Comparison of ENCODE assay signal across 1 cellular context in the genomic region with DNA sequence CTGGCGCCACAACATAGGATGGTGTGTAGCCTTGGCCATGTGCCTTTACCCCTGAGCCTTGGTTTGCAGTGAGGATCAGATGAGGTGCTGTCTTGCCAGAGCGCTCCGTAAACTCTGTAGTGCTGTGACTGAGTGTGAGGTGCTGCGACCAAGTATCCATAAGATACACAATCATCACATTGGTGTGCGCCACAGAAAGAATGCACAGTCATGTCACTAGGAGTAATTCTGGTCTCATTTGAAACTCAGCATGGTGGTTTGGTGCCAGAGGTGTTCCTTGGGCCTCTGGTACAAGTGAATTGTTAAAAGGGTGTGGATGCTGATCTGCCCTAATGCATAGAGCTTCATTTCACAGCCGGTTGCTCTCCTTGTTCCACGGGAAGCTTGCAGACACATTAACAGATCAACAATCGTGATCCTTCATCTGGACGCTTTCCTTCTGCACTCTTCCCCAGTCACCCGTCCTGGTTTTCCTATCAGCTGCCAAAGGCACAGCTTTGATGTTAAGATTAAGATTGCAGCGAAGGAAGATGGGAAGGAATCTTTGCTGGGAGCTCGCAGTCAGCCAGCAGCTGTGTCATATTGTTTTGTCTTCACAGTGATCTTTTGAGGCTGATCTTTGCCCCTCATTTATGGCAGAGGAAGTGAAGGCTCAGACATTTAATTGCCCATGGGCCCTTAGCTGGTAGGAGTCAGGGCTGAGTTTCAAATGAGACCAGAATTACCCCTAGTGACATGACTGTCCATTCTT.
TF ChIP-seq lines count a peak whose summit lies in the region.

No MANE protein-coding gene starts in this region.

TF ChIP-seq in K562, 482 proteins besides CTCF, POLR2A, EP300 and RAD21 (continued from another document and continues in another):
- TF ChIP-seq ATF1 (CRISPR knock-in tag; IDR thresholded peaks at IDR 0.05) (no peak), ATF1 (tag; IDR thresholded peaks at IDR 0.05) (no peak), L3MBTL2 (IDR thresholded peaks at IDR 0.05) (no peak), FOXK2 (conservative IDR thresholded peaks at IDR 0.05 in 1 of 2, IDR thresholded peaks at IDR 0.05 in 1 of 2; ENCODE audit: low read depth in 2 of 2) (no peak), ZNF668 (CRISPR knock-in tag; IDR thresholded peaks at IDR 0.05) (no peak), PHF20 (IDR thresholded peaks at IDR 0.05; ENCODE audit: partially characterized antibody) (no peak), FOXA3 (CRISPR knock-in tag; conservative IDR thresholded peaks at IDR 0.05 in 1 of 2, IDR thresholded peaks at IDR 0.05 in 1 of 2) (no peak), HNRNPUL1 (IDR thresholded peaks at IDR 0.05; ENCODE audit: low read length) (no peak), ZNF316 (IDR thresholded peaks at IDR 0.05) (peak; percentile 79), SPI1 (IDR thresholded peaks at IDR 0.05; ENCODE audit: borderline replicate concordance, low read depth, low read length) (no peak), MAFF (IDR thresholded peaks at IDR 0.05; ENCODE audit: low read length) (peak; percentile 37), NFE2 (IDR thresholded peaks at IDR 0.05; ENCODE audit: low read depth) (peak; percentile 84), POU5F1 (IDR thresholded peaks at IDR 0.05; ENCODE audit: borderline replicate concordance, low read depth, low read length, partially characterized antibody) (no peak), ARID1B (IDR thresholded peaks at IDR 0.05) (0 out of 2 replicates have a peak, but pooled peaks have one; percentile 24), ETS2 (tag; IDR thresholded peaks at IDR 0.05; ENCODE audit: borderline replicate concordance, poor library complexity, severe bottlenecking) (no peak), ESRRB (CRISPR knock-in tag; IDR thresholded peaks at IDR 0.05; ENCODE audit: borderline replicate concordance) (no peak), RCOR1 (IDR thresholded peaks at IDR 0.05; ENCODE audit: borderline replicate concordance in 1 of 2, low read depth in 2 of 2, low read length in 2 of 2) (peak in 1 of 2 experiments; percentile 56; a peak in 1 of 4 replicates), ZBTB17 (CRISPR knock-in tag; IDR thresholded peaks at IDR 0.05) (no peak), CBFA2T3 (IDR thresholded peaks at IDR 0.05) (peak; percentile 68), POLR2H (tag; IDR thresholded peaks at IDR 0.05; ENCODE audit: low read depth) (no peak), CBFA2T2 (conservative IDR thresholded peaks at IDR 0.05) (peak; percentile 53), HDAC1 (IDR thresholded peaks at IDR 0.05) (no peak), FOXK1 (CRISPR knock-in tag; IDR thresholded peaks at IDR 0.05; ENCODE audit: borderline replicate concordance) (no peak), SMC3 (conservative IDR thresholded peaks at IDR 0.05; ENCODE audit: insufficient read depth, low read depth, low read length) (no peak), ZNF197 (CRISPR knock-in tag; IDR thresholded peaks at IDR 0.05; ENCODE audit: low read depth) (no peak), KDM4B (IDR thresholded peaks at IDR 0.05; ENCODE audit: borderline replicate concordance in 2 of 2, low read depth in 1 of 2) (no peak), STAT5A (IDR thresholded peaks at IDR 0.05; ENCODE audit: borderline replicate concordance, low read length) (no peak), SMAD4 (CRISPR knock-in tag; conservative IDR thresholded peaks at IDR 0.05) (peak; percentile 90)
- TF ChIP-seq, protein P1, sequence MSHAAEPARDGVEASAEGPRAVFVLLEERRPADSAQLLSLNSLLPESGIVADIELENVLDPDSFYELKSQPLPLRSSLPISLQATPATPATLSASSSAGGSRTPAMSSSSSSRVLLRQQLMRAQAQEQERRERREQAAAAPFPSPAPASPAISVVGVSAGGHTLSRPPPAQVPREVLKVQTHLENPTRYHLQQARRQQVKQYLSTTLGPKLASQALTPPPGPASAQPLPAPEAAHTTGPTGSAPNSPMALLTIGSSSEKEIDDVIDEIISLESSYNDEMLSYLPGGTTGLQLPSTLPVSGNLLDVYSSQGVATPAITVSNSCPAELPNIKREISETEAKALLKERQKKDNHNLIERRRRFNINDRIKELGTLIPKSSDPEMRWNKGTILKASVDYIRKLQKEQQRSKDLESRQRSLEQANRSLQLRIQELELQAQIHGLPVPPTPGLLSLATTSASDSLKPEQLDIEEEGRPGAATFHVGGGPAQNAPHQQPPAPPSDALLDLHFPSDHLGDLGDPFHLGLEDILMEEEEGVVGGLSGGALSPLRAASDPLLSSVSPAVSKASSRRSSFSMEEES (CRISPR knock-in tag; IDR thresholded peaks at IDR 0.05) = no peak
- TF ChIP-seq, protein P2, sequence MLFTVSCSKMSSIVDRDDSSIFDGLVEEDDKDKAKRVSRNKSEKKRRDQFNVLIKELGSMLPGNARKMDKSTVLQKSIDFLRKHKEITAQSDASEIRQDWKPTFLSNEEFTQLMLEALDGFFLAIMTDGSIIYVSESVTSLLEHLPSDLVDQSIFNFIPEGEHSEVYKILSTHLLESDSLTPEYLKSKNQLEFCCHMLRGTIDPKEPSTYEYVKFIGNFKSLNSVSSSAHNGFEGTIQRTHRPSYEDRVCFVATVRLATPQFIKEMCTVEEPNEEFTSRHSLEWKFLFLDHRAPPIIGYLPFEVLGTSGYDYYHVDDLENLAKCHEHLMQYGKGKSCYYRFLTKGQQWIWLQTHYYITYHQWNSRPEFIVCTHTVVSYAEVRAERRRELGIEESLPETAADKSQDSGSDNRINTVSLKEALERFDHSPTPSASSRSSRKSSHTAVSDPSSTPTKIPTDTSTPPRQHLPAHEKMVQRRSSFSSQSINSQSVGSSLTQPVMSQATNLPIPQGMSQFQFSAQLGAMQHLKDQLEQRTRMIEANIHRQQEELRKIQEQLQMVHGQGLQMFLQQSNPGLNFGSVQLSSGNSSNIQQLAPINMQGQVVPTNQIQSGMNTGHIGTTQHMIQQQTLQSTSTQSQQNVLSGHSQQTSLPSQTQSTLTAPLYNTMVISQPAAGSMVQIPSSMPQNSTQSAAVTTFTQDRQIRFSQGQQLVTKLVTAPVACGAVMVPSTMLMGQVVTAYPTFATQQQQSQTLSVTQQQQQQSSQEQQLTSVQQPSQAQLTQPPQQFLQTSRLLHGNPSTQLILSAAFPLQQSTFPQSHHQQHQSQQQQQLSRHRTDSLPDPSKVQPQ (CRISPR knock-in tag; IDR thresholded peaks at IDR 0.05; ENCODE audit: borderline replicate concordance) = no peak
- TF ChIP-seq, protein P3, sequence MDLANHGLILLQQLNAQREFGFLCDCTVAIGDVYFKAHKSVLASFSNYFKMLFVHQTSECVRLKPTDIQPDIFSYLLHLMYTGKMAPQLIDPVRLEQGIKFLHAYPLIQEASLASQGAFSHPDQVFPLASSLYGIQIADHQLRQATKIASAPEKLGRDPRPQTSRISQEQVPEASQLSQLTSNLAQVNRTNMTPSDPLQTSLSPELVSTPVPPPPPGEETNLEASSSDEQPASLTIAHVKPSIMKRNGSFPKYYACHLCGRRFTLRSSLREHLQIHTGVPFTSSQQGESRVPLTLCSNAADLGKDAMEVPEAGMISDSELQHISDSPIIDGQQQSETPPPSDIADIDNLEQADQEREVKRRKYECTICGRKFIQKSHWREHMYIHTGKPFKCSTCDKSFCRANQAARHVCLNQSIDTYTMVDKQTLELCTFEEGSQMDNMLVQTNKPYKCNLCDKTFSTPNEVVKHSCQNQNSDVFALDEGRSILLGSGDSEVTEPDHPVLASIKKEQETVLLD (IDR thresholded peaks at IDR 0.05) = no peak
- TF ChIP-seq, protein P4, sequence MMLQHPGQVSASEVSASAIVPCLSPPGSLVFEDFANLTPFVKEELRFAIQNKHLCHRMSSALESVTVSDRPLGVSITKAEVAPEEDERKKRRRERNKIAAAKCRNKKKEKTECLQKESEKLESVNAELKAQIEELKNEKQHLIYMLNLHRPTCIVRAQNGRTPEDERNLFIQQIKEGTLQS (IDR thresholded peaks at IDR 0.05) = no peak
- TF ChIP-seq, protein P4 (CRISPR knock-in tag; conservative IDR thresholded peaks at IDR 0.05) = no peak
- TF ChIP-seq, protein P5, sequence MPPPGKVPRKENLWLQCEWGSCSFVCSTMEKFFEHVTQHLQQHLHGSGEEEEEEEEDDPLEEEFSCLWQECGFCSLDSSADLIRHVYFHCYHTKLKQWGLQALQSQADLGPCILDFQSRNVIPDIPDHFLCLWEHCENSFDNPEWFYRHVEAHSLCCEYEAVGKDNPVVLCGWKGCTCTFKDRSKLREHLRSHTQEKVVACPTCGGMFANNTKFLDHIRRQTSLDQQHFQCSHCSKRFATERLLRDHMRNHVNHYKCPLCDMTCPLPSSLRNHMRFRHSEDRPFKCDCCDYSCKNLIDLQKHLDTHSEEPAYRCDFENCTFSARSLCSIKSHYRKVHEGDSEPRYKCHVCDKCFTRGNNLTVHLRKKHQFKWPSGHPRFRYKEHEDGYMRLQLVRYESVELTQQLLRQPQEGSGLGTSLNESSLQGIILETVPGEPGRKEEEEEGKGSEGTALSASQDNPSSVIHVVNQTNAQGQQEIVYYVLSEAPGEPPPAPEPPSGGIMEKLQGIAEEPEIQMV (tag; conservative IDR thresholded peaks at IDR 0.05; ENCODE audit: low read depth) = no peak
- TF ChIP-seq, protein P6, sequence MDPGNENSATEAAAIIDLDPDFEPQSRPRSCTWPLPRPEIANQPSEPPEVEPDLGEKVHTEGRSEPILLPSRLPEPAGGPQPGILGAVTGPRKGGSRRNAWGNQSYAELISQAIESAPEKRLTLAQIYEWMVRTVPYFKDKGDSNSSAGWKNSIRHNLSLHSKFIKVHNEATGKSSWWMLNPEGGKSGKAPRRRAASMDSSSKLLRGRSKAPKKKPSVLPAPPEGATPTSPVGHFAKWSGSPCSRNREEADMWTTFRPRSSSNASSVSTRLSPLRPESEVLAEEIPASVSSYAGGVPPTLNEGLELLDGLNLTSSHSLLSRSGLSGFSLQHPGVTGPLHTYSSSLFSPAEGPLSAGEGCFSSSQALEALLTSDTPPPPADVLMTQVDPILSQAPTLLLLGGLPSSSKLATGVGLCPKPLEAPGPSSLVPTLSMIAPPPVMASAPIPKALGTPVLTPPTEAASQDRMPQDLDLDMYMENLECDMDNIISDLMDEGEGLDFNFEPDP (CRISPR knock-in tag; IDR thresholded peaks at IDR 0.05) = no peak
- TF ChIP-seq, protein P7, sequence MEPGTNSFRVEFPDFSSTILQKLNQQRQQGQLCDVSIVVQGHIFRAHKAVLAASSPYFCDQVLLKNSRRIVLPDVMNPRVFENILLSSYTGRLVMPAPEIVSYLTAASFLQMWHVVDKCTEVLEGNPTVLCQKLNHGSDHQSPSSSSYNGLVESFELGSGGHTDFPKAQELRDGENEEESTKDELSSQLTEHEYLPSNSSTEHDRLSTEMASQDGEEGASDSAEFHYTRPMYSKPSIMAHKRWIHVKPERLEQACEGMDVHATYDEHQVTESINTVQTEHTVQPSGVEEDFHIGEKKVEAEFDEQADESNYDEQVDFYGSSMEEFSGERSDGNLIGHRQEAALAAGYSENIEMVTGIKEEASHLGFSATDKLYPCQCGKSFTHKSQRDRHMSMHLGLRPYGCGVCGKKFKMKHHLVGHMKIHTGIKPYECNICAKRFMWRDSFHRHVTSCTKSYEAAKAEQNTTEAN (CRISPR knock-in tag; IDR thresholded peaks at IDR 0.05) = no peak
- TF ChIP-seq, protein P8, sequence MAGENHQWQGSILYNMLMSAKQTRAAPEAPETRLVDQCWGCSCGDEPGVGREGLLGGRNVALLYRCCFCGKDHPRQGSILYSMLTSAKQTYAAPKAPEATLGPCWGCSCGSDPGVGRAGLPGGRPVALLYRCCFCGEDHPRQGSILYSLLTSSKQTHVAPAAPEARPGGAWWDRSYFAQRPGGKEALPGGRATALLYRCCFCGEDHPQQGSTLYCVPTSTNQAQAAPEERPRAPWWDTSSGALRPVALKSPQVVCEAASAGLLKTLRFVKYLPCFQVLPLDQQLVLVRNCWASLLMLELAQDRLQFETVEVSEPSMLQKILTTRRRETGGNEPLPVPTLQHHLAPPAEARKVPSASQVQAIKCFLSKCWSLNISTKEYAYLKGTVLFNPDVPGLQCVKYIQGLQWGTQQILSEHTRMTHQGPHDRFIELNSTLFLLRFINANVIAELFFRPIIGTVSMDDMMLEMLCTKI (IDR thresholded peaks at IDR 0.05; ENCODE audit: partially characterized antibody) = no peak
- TF ChIP-seq, protein P9, sequence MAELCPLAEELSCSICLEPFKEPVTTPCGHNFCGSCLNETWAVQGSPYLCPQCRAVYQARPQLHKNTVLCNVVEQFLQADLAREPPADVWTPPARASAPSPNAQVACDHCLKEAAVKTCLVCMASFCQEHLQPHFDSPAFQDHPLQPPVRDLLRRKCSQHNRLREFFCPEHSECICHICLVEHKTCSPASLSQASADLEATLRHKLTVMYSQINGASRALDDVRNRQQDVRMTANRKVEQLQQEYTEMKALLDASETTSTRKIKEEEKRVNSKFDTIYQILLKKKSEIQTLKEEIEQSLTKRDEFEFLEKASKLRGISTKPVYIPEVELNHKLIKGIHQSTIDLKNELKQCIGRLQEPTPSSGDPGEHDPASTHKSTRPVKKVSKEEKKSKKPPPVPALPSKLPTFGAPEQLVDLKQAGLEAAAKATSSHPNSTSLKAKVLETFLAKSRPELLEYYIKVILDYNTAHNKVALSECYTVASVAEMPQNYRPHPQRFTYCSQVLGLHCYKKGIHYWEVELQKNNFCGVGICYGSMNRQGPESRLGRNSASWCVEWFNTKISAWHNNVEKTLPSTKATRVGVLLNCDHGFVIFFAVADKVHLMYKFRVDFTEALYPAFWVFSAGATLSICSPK (IDR thresholded peaks at IDR 0.05; ENCODE audit: borderline replicate concordance) = no peak
- TF ChIP-seq, protein P10, sequence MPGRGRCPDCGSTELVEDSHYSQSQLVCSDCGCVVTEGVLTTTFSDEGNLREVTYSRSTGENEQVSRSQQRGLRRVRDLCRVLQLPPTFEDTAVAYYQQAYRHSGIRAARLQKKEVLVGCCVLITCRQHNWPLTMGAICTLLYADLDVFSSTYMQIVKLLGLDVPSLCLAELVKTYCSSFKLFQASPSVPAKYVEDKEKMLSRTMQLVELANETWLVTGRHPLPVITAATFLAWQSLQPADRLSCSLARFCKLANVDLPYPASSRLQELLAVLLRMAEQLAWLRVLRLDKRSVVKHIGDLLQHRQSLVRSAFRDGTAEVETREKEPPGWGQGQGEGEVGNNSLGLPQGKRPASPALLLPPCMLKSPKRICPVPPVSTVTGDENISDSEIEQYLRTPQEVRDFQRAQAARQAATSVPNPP (IDR thresholded peaks at IDR 0.05; ENCODE audit: borderline replicate concordance, insufficient read depth, insufficient read length) = no peak
- TF ChIP-seq, protein P11, sequence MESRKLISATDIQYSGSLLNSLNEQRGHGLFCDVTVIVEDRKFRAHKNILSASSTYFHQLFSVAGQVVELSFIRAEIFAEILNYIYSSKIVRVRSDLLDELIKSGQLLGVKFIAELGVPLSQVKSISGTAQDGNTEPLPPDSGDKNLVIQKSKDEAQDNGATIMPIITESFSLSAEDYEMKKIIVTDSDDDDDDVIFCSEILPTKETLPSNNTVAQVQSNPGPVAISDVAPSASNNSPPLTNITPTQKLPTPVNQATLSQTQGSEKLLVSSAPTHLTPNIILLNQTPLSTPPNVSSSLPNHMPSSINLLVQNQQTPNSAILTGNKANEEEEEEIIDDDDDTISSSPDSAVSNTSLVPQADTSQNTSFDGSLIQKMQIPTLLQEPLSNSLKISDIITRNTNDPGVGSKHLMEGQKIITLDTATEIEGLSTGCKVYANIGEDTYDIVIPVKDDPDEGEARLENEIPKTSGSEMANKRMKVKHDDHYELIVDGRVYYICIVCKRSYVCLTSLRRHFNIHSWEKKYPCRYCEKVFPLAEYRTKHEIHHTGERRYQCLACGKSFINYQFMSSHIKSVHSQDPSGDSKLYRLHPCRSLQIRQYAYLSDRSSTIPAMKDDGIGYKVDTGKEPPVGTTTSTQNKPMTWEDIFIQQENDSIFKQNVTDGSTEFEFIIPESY (CRISPR knock-in tag; IDR thresholded peaks at IDR 0.05) = no peak
